In genomic region chr17:14918540-14918939, GRCh38 we compare ENCODE assay signal across 24 cellular contexts.
DNase-seq lines count a peak whose midpoint lies in the region; ATAC-seq and TF ChIP-seq lines count a peak whose summit lies in the region.
"Had no signal": no experiment of that assay in that cellular context is flagged by ENCODE, and none has a peak within 500 bp of the region (broad histone marks: within the 10 kb centered on the region; RNA-seq: fewer than 3 reads in every experiment).

No MANE protein-coding gene starts in this region.

- TF ChIP-seq CTCF in neural progenitor cell (IDR thresholded peaks at IDR 0.05) (no peak), heart left ventricle (IDR thresholded peaks at IDR 0.05) (no peak), progenitor cell of endocrine pancreas (IDR thresholded peaks at IDR 0.05; ENCODE audit: unreplicated experiment) (no peak)

- intact Hi-C loops in heart left ventricle (cut with DNase I): no loop called here

- H2AFZ ChIP-seq in neural progenitor cell (replicated peaks): no peak overlapping the region

- H3K36me3 Mint-ChIP-seq in neural progenitor cell (peaks cover 16% of the 10 kb centered on the region), progenitor cell of endocrine pancreas (ENCODE audit: insufficient read depth) (peaks cover 4% of the 10 kb centered on the region)
- H3K36me3 Mint-ChIP-seq: stimulated activated memory B cell treated with anti-CD40 and anti-IgM and Interleukin-4, amounts not matched to agents 10 μg/mL and 1 μg/mL and 100 μg/mL, for 72 hours had no signal

- 25 to 30% (median 28%) methylated on average over 4 of the region's 4 CpGs for WGBS in heart left ventricle, 4 donors

- no peaks in the 10 kb centered on the region for H4K20me1 ChIP-seq in neural progenitor cell (ENCODE audit: low read depth)

- H3K27ac Mint-ChIP-seq in neural progenitor cell (no peak overlapping the region), progenitor cell of endocrine pancreas (no peak overlapping the region)
- H3K27ac Mint-ChIP-seq: activated CD8-positive, alpha-beta T cell treated with anti-CD3 and anti-CD28 coated beads for 36 hours; activated T-cell treated with anti-CD3 and anti-CD28 coated beads, Interleukin-2, amount 50 U/mL, for 24 hours; CD8-positive, alpha-beta memory T cell; stimulated activated memory B cell treated with anti-CD40 and anti-IgM and Interleukin-4, amounts not matched to agents 10 μg/mL and 1 μg/mL and 100 μg/mL, for 72 hours; T-helper 2 cell treated with Interferon-gamma antibody and Interleukin-4, amounts not matched to agents 5 μg/mL and 100 μg/mL, for 36 hours had no signal

- peak overlapping the region; percentile 67 for H3K4me2 ChIP-seq in neural progenitor cell

- H3K4me1 Mint-ChIP-seq in neural progenitor cell: peaks cover 3% of the 10 kb centered on the region
- H3K4me1 Mint-ChIP-seq in progenitor cell of endocrine pancreas (ENCODE audit: low read depth): peaks cover 6% of the 10 kb centered on the region
- H3K4me1 Mint-ChIP-seq: CD8-positive, alpha-beta memory T cell; stimulated activated memory B cell treated with anti-CD40 and anti-IgM and Interleukin-4, amounts not matched to agents 10 μg/mL and 1 μg/mL and 100 μg/mL, for 72 hours had no signal

- H3K4me3 Mint-ChIP-seq in neural progenitor cell: peak overlapping the region; percentile 19
- H3K4me3 Mint-ChIP-seq in progenitor cell of endocrine pancreas (ENCODE audit: low read depth): no peak overlapping the region
- H3K4me3 Mint-ChIP-seq: activated CD8-positive, alpha-beta T cell treated with anti-CD3 and anti-CD28 coated beads for 36 hours; activated T-cell treated with anti-CD3 and anti-CD28 coated beads, Interleukin-2, amount 50 U/mL, for 24 hours; CD8-positive, alpha-beta memory T cell; stimulated activated memory B cell treated with anti-CD40 and anti-IgM and Interleukin-4, amounts not matched to agents 10 μg/mL and 1 μg/mL and 100 μg/mL, for 72 hours; T-helper 2 cell treated with Interferon-gamma antibody and Interleukin-4, amounts not matched to agents 5 μg/mL and 100 μg/mL, for 36 hours had no signal

- peaks cover 22% of the 10 kb centered on the region for H3K4me1 ChIP-seq in SJSA1 (replicated peaks)
- peaks cover 44% of the 10 kb centered on the region for H3K4me1 ChIP-seq in neural progenitor cell
- no peaks in the 10 kb centered on the region for H3K4me1 ChIP-seq in heart left ventricle
- H3K4me1 ChIP-seq: ascending aorta, colonic mucosa, testis had no signal

- H3K27ac ChIP-seq in SJSA1 (peak overlapping the region; percentile 40), neural progenitor cell (peak overlapping the region; percentile 97), heart left ventricle (no peak overlapping the region)
- H3K27ac ChIP-seq: ascending aorta, colonic mucosa, neutrophil, testis had no signal

- H3K4me3 ChIP-seq in SJSA1 (no peak overlapping the region), neural progenitor cell (peak overlapping the region; percentile 2), heart left ventricle (no peak overlapping the region)
- H3K4me3 ChIP-seq: ascending aorta, colonic mucosa, mucosa of descending colon, testis had no signal

- no peak for TF ChIP-seq POLR2A in heart left ventricle (IDR thresholded peaks at IDR 0.05)

- H3K9ac ChIP-seq in neural progenitor cell: no peak overlapping the region

- peaks cover 50% of the 10 kb centered on the region for H3K9me3 Mint-ChIP-seq in neural progenitor cell
- H3K9me3 Mint-ChIP-seq in progenitor cell of endocrine pancreas (ENCODE audit: low read depth): peaks cover 12% of the 10 kb centered on the region

- H3K27me3 ChIP-seq in SJSA1 (replicated peaks): no peaks in the 10 kb centered on the region
- no peaks in the 10 kb centered on the region for H3K27me3 ChIP-seq in neural progenitor cell
- no peaks in the 10 kb centered on the region for H3K27me3 ChIP-seq in heart left ventricle
- H3K27me3 ChIP-seq: ascending aorta, colonic mucosa, neutrophil, testis had no signal

- H3F3A ChIP-seq in neural progenitor cell (ENCODE audit: low read depth): peaks cover 51% of the 10 kb centered on the region

- no peaks in the 10 kb centered on the region for H3K36me3 ChIP-seq in SJSA1
- peaks cover 27% of the 10 kb centered on the region for H3K36me3 ChIP-seq in neural progenitor cell
- H3K36me3 ChIP-seq in heart left ventricle: no peaks in the 10 kb centered on the region
- H3K36me3 ChIP-seq: ascending aorta, colonic mucosa, neutrophil had no signal

- DNase-seq in ELR (ENCODE audit: low read depth): peak; percentile 27
- peak in 1 of 2 experiments; percentile 57 for DNase-seq in SJSA1 (ENCODE audit: low read depth in 1 of 2, low spot score in 2 of 2)
- DNase-seq in fibroblast of gingiva (ENCODE audit: low read depth): peak; percentile 14
- no peak for DNase-seq in neural progenitor cell (ENCODE audit: low spot score)
- no peak for DNase-seq in SW 1271 (lab: John Stamatoyannopoulos, UW)
- no peak for DNase-seq in GM19238 (ENCODE audit: insufficient read length, low spot score)
- DNase-seq in heart left ventricle: no peak
- DNase-seq in progenitor cell of endocrine pancreas (ENCODE audit: low spot score, unreplicated experiment): no peak
- DNase-seq: activated CD4-positive, CD25-positive, alpha-beta regulatory T cell; activated CD8-positive, alpha-beta T cell treated with anti-CD3 and anti-CD28 coated beads for 36 hours; activated naive CD4-positive, alpha-beta T cell treated with Interleukin-2 at 50 U/mL for 16 hours; activated T-cell treated with anti-CD3 and anti-CD28 coated beads, Interleukin-2, amount 50 U/mL, for 24 hours; CD8-positive, alpha-beta memory T cell; colonic mucosa; DMS79 treated with DMSO at 0.1 percent for 48 hours; mucosa of descending colon; NCI-H1436; NCI-H526 treated with DMSO at 0.1 percent for 48 hours; SHP77 treated with DMSO at 0.1 percent for 48 hours; testis had no signal

- H3K27me3 Mint-ChIP-seq in neural progenitor cell (ENCODE audit: insufficient read depth, low read depth) (no peaks in the 10 kb centered on the region), progenitor cell of endocrine pancreas (no peaks in the 10 kb centered on the region)

- H3K79me2 ChIP-seq in neural progenitor cell (ENCODE audit: low read depth): no peaks in the 10 kb centered on the region

- no peak for ATAC-seq in heart left ventricle
- ATAC-seq: activated CD8-positive, alpha-beta T cell treated with anti-CD3 and anti-CD28 coated beads for 36 hours; mucosa of descending colon; stimulated activated memory B cell treated with anti-CD40 and anti-IgM and Interleukin-4, amounts not matched to agents 10 μg/mL and 1 μg/mL and 100 μg/mL, for 72 hours had no signal

- H3K9me3 ChIP-seq in SJSA1 (replicated peaks) (peaks cover 5% of the 10 kb centered on the region; the same call in 1 of the 2 replicates), neural progenitor cell (ENCODE audit: low read depth) (peaks cover 15% of the 10 kb centered on the region), heart left ventricle (peaks cover 0 to 9% (median 3%) of the 10 kb centered on the region in 12 donors)
- H3K9me3 ChIP-seq: ascending aorta, colonic mucosa, mucosa of descending colon, neutrophil, testis had no signal

Comparison
In these comparisons a context has a peak if more than half of its experiments do, and no peak if none do; other contexts are left out.
1. DNase-seq: peak in ELR (single experiment) and fibroblast of gingiva (single experiment); none in neural progenitor cell (single experiment), SW 1271 (0 of 2), GM19238 (single experiment), heart left ventricle (0 of 5) and progenitor cell of endocrine pancreas (single experiment).
2. H3K27ac ChIP-seq: peak in SJSA1 (single experiment) and neural progenitor cell (single experiment); none in heart left ventricle (0 of 12).